ENCODE assay signal across 31 cellular contexts in the genomic region with DNA sequence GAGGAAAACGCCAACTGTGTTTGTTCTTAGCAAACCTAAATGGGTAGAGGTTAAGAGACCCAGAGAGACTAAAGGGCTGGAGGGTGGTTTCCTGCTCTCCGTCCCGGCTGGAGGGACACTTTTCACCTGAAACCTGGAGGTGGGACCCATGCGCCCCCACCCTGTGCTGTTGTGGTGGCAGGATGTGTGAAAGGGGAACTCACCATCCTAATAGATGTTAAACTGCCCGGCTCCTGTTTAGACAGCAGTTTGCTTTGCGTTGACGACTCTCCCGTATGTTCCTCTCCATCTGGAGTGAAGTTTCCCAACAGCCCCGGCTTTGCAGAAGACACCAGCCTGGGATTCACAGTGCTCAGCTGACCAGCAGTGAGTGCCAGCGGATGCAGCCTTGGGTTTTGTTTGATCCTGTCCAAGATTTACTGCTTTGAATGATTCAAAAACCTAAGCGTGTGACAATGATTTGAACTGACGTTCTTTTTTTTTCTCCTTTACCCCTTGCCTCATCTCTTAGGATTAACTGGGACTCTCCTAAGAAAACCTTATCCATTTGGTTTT.
"Had no signal": no experiment of that assay in that cellular context is flagged by ENCODE, and none has a peak within 500 bp of the region (broad histone marks: within the 10 kb centered on the region; RNA-seq: fewer than 3 reads in every experiment).

No MANE protein-coding gene starts in this region.

- H3K27ac Mint-ChIP-seq: activated CD8-positive, alpha-beta memory T cell treated with anti-CD3 and anti-CD28 coated beads, Interleukin-2, amount 10 ng/mL, durations not matched to agents 7 days and 5 days; activated CD8-positive, alpha-beta T cell treated with anti-CD3 and anti-CD28 coated beads, Interleukin-2, amount 10 ng/mL, durations not matched to agents 7 days and 5 days; activated naive CD4-positive, alpha-beta T cell treated with anti-CD3 and anti-CD28 coated beads, Interleukin-2, amount 50 U/mL, for 24 hours; activated naive CD8-positive, alpha-beta T cell treated with anti-CD3 and anti-CD28 coated beads, Interleukin-2, amount 50 U/mL, for 24 hours; activated T-helper 2 cell treated with anti-CD3 and anti-CD28 coated beads, Interferon-gamma antibody, Interleukin-2, Interleukin-4, amounts not matched to agents 10 μg/mL and 5 μg/mL and 100 μg/mL, durations not matched to agents 14 hours and 24 hours and 36 hours; endodermal cell; natural killer cell treated with Interleukin-12 subunit alpha and Interleukin-12 subunit beta and Interleukin-15 and Interleukin-18, amount 100 ng/mL, for 72 hours; stimulated activated naive B cell treated with anti-CD40 and anti-IgM and Interleukin-4, amounts not matched to agents 10 μg/mL and 1 μg/mL and 100 μg/mL, for 72 hours; T-helper 1 cell treated with Interleukin-12 subunit alpha and Interleukin-12 subunit beta and Interleukin-4 antibody, amounts not matched to agents 30 μg/mL and 1 μg/mL, for 36 hours had no signal

- FAIRE-seq: frontal cortex, islet of Langerhans had no signal

- ATAC-seq: activated CD8-positive, alpha-beta memory T cell treated with anti-CD3 and anti-CD28 coated beads, Interleukin-2, amount 10 ng/mL, durations not matched to agents 7 days and 5 days; activated CD8-positive, alpha-beta T cell treated with anti-CD3 and anti-CD28 coated beads, Interleukin-2, amount 10 ng/mL, durations not matched to agents 7 days and 5 days; activated naive CD8-positive, alpha-beta T cell treated with anti-CD3 and anti-CD28 coated beads, Interleukin-2, amount 50 U/mL, for 24 hours; esophagus mucosa; left lung; natural killer cell treated with Interleukin-12 subunit alpha and Interleukin-12 subunit beta and Interleukin-15 and Interleukin-18, amount 100 ng/mL, for 72 hours; psoas muscle; stimulated activated naive B cell treated with anti-CD40 and anti-IgM and Interleukin-4, amounts not matched to agents 10 μg/mL and 1 μg/mL and 100 μg/mL, for 72 hours had no signal

- H3K4me1 ChIP-seq: breast epithelium, left lung, psoas muscle, right atrium auricular region, stomach, thyroid gland, upper lobe of left lung, vagina had no signal

- H3K9me3 ChIP-seq: breast epithelium, ovary, psoas muscle, right atrium auricular region, stomach, thyroid gland, upper lobe of left lung, vagina had no signal

- H3K36me3 ChIP-seq: breast epithelium, left lung, ovary, right atrium auricular region, stomach, thyroid gland, upper lobe of left lung, vagina had no signal

- H3K27me3 Mint-ChIP-seq: activated CD8-positive, alpha-beta memory T cell treated with anti-CD3 and anti-CD28 coated beads, Interleukin-2, amount 10 ng/mL, durations not matched to agents 7 days and 5 days; activated naive CD4-positive, alpha-beta T cell treated with anti-CD3 and anti-CD28 coated beads, Interleukin-2, amount 50 U/mL, for 24 hours; activated naive CD8-positive, alpha-beta T cell treated with anti-CD3 and anti-CD28 coated beads, Interleukin-2, amount 50 U/mL, for 24 hours; natural killer cell treated with Interleukin-12 subunit alpha and Interleukin-12 subunit beta and Interleukin-15 and Interleukin-18, amount 100 ng/mL, for 72 hours; stimulated activated naive B cell treated with anti-CD40 and anti-IgM and Interleukin-4, amounts not matched to agents 10 μg/mL and 1 μg/mL and 100 μg/mL, for 72 hours had no signal

- H3K36me3 Mint-ChIP-seq: activated CD8-positive, alpha-beta memory T cell treated with anti-CD3 and anti-CD28 coated beads, Interleukin-2, amount 10 ng/mL, durations not matched to agents 7 days and 5 days; activated naive CD4-positive, alpha-beta T cell treated with anti-CD3 and anti-CD28 coated beads, Interleukin-2, amount 50 U/mL, for 24 hours; natural killer cell treated with Interleukin-12 subunit alpha and Interleukin-12 subunit beta and Interleukin-15 and Interleukin-18, amount 100 ng/mL, for 72 hours; stimulated activated naive B cell treated with anti-CD40 and anti-IgM and Interleukin-4, amounts not matched to agents 10 μg/mL and 1 μg/mL and 100 μg/mL, for 72 hours had no signal

- H3K9me3 Mint-ChIP-seq: activated naive CD4-positive, alpha-beta T cell treated with anti-CD3 and anti-CD28 coated beads, Interleukin-2, amount 50 U/mL, for 24 hours; activated naive CD8-positive, alpha-beta T cell treated with anti-CD3 and anti-CD28 coated beads, Interleukin-2, amount 50 U/mL, for 24 hours; activated T-helper 2 cell treated with anti-CD3 and anti-CD28 coated beads, Interferon-gamma antibody, Interleukin-2, Interleukin-4, amounts not matched to agents 10 μg/mL and 5 μg/mL and 100 μg/mL, durations not matched to agents 14 hours and 24 hours and 36 hours; endodermal cell; natural killer cell treated with Interleukin-12 subunit alpha and Interleukin-12 subunit beta and Interleukin-15 and Interleukin-18, amount 100 ng/mL, for 72 hours; stimulated activated naive B cell treated with anti-CD40 and anti-IgM and Interleukin-4, amounts not matched to agents 10 μg/mL and 1 μg/mL and 100 μg/mL, for 72 hours; T-helper 1 cell treated with Interleukin-12 subunit alpha and Interleukin-12 subunit beta and Interleukin-4 antibody, amounts not matched to agents 30 μg/mL and 1 μg/mL, for 36 hours had no signal

- H3K27ac ChIP-seq: breast epithelium, left lung, ovary, psoas muscle, right atrium auricular region, stomach, thyroid gland, upper lobe of left lung, vagina had no signal

- H3K4me3 ChIP-seq: breast epithelium, left lung, lung, ovary, psoas muscle, right atrium auricular region, smooth muscle cell, stomach, thyroid gland, upper lobe of left lung, vagina had no signal

- H3K4me3 Mint-ChIP-seq: activated CD8-positive, alpha-beta memory T cell treated with anti-CD3 and anti-CD28 coated beads, Interleukin-2, amount 10 ng/mL, durations not matched to agents 7 days and 5 days; activated CD8-positive, alpha-beta T cell treated with anti-CD3 and anti-CD28 coated beads, Interleukin-2, amount 10 ng/mL, durations not matched to agents 7 days and 5 days; activated naive CD4-positive, alpha-beta T cell treated with anti-CD3 and anti-CD28 coated beads, Interleukin-2, amount 50 U/mL, for 24 hours; activated naive CD8-positive, alpha-beta T cell treated with anti-CD3 and anti-CD28 coated beads, Interleukin-2, amount 50 U/mL, for 24 hours; endodermal cell; natural killer cell treated with Interleukin-12 subunit alpha and Interleukin-12 subunit beta and Interleukin-15 and Interleukin-18, amount 100 ng/mL, for 72 hours; stimulated activated naive B cell treated with anti-CD40 and anti-IgM and Interleukin-4, amounts not matched to agents 10 μg/mL and 1 μg/mL and 100 μg/mL, for 72 hours; T-helper 1 cell treated with Interleukin-12 subunit alpha and Interleukin-12 subunit beta and Interleukin-4 antibody, amounts not matched to agents 30 μg/mL and 1 μg/mL, for 36 hours had no signal

- H3K27me3 ChIP-seq: breast epithelium, ovary, right atrium auricular region, thyroid gland, upper lobe of left lung, vagina had no signal

- H3K4me1 Mint-ChIP-seq: activated CD8-positive, alpha-beta memory T cell treated with anti-CD3 and anti-CD28 coated beads, Interleukin-2, amount 10 ng/mL, durations not matched to agents 7 days and 5 days; activated naive CD4-positive, alpha-beta T cell treated with anti-CD3 and anti-CD28 coated beads, Interleukin-2, amount 50 U/mL, for 24 hours; activated naive CD8-positive, alpha-beta T cell treated with anti-CD3 and anti-CD28 coated beads, Interleukin-2, amount 50 U/mL, for 24 hours; endodermal cell; stimulated activated naive B cell treated with anti-CD40 and anti-IgM and Interleukin-4, amounts not matched to agents 10 μg/mL and 1 μg/mL and 100 μg/mL, for 72 hours had no signal

- DNase-seq: activated CD4-positive, alpha-beta T cell treated with anti-CD3 and anti-CD28 coated beads for 1 hour; activated CD4-positive, alpha-beta T cell treated with anti-CD3 and anti-CD28 coated beads, Interleukin-2, amount 50 U/mL, for 1 hour; activated CD8-positive, alpha-beta memory T cell treated with anti-CD3 and anti-CD28 coated beads, Interleukin-2, amount 10 ng/mL, durations not matched to agents 7 days and 5 days; activated CD8-positive, alpha-beta T cell treated with anti-CD3 and anti-CD28 coated beads, Interleukin-2, amount 10 ng/mL, durations not matched to agents 7 days and 5 days; activated naive CD8-positive, alpha-beta T cell treated with anti-CD3 and anti-CD28 coated beads, Interleukin-2, amount 50 U/mL, for 24 hours; activated T-cell treated with anti-CD3 and anti-CD28 coated beads, Interleukin-2, amount 50 U/mL, for 48 hours; central memory CD4-positive, alpha-beta T cell; endodermal cell; left lung; mesendoderm; ovary; psoas muscle; stimulated activated CD4-positive, alpha-beta T cell treated with anti-CD3 and anti-CD28 coated beads, Interleukin-15, amount 100 ng/mL, for 24 hours; stimulated activated CD4-positive, alpha-beta T cell treated with anti-CD3 and anti-CD28 coated beads, Interleukin-2, amount 100 ng/mL, for 24 hours; stimulated activated naive B cell treated with anti-CD40 and anti-IgM and Interleukin-4, amounts not matched to agents 10 μg/mL and 1 μg/mL and 100 μg/mL, for 72 hours; stomach; T-helper 9 cell; thyroid gland; upper lobe of left lung had no signal
